Comparison of ENCODE assay signal across 16 cellular contexts in the genomic region with DNA sequence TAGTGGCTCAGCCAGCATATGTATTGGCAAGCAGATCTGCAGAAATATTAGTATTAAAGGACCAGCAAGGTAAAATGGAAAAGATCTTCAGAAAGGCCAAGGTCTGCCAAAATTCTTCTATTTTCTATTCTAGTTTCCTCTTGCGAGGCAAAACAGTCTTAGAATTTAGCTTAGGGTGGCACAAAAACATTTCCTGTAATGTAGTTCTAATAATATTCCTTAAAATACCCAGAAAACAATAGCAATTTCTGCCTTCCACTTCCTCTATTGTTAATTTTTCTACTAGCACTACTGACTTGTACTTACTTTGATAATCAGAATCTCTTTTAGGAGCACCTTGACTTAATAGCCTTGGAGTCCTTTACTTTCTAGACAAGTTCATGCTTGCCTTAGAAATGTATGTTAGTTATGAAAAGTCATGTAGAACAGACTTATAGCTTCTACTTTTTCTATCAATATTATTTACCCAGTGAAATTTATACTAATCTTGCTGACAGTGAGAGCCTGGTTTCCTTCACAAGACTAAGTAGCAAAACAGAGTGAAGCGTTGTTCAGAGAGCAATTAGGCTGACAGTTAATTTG. TPM values are rescaled to one million over a fixed set of nuclear protein-coding genes. Genes with fewer than 3 reads are reported as not detected.
DNase-seq lines count a peak whose midpoint lies in the region; ATAC-seq and TF ChIP-seq lines count a peak whose summit lies in the region.
"Had no signal": no experiment of that assay in that cellular context is flagged by ENCODE, and none has a peak within 500 bp of the region (broad histone marks: within the 10 kb centered on the region; RNA-seq: fewer than 3 reads in every experiment).

No MANE protein-coding gene starts in this region.

- no peaks in the 10 kb centered on the region for H3K9me3 ChIP-seq in IMR-90 (ENCODE audit: control insufficient read depth, insufficient read depth, low read length)
- no peaks in the 10 kb centered on the region for H3K9me3 ChIP-seq in mammary epithelial cell (replicated peaks; ENCODE audit: insufficient read depth, low read length)
- H3K9me3 ChIP-seq in right atrium auricular region, result no peaks in the 10 kb centered on the region
- no peaks in the 10 kb centered on the region for H3K9me3 ChIP-seq in stomach

- no peak overlapping the region for H3K4ac ChIP-seq in IMR-90 (ENCODE audit: low read depth, low read length)

- H4K8ac ChIP-seq in IMR-90 (ENCODE audit: low read depth in 2 of 2, low read length in 2 of 2), result no peak overlapping the region

- H3K27ac ChIP-seq in IMR-90 (ENCODE audit: insufficient read depth, low read length) (no peak overlapping the region), mammary epithelial cell (ENCODE audit: insufficient read depth, low read depth, low read length) (no peak overlapping the region), right atrium auricular region (peak overlapping the region; percentile 33 to 60), stomach (peak overlapping the region in 4 of 5 donors; percentile 31 to 67 (median 53))
- H3K27ac ChIP-seq: BLaER1, parathyroid adenoma, SK-N-MC, WERI-Rb-1 had no signal

- H3K4me3 ChIP-seq in IMR-90 (ENCODE audit: insufficient read depth, low read depth, low read length) (no peak overlapping the region), mammary epithelial cell (replicated peaks in 1 of 3; ENCODE audit: insufficient read depth in 1 of 3, low read depth in 2 of 3, low read length in 3 of 3) (peak overlapping the region in 2 of 3 experiments; percentile 4 to 18), right atrium auricular region (no peak overlapping the region), stomach (no peak overlapping the region)
- H3K4me3 ChIP-seq: BLaER1, SK-N-MC had no signal

- no peak overlapping the region for H2BK20ac ChIP-seq in IMR-90 (ENCODE audit: low read depth, low read length)

- BruUV-seq in IMR-90 (replicated peaks; lab: Mats Ljungman, UMichigan), result TSS peak; percentile 10
- BruUV-seq in mammary epithelial cell (replicated peaks; lab: Mats Ljungman, UMichigan), result no TSS peak

- H3K27ac Mint-ChIP-seq in stimulated activated effector memory CD8-positive, alpha-beta T cell treated with anti-CD3 and anti-CD28 coated beads, Interleukin-12 subunit alpha, Interleukin-12 subunit beta, amount 100 ng/mL, for 72 hours, result no peak overlapping the region
- H3K27ac Mint-ChIP-seq: activated naive CD8-positive, alpha-beta T cell treated with anti-CD3 and anti-CD28 coated beads, Interleukin-2, amount 10 ng/mL, durations not matched to agents 7 days and 5 days had no signal

- H3K56ac ChIP-seq in IMR-90 (ENCODE audit: extremely low read depth, insufficient read depth, low read length), result no peak overlapping the region

- peaks cover 10 to 16% of the 10 kb centered on the region in 2 experiments for H3K79me1 ChIP-seq in IMR-90 (ENCODE audit: low read depth in 1 of 2, low read length in 2 of 2)

- TF ChIP-seq RAD21 in IMR-90 (IDR thresholded peaks at IDR 0.05; ENCODE audit: low read length), result no peak

- TF ChIP-seq CTCF in IMR-90 (conservative IDR thresholded peaks at IDR 0.05; ENCODE audit: low read depth, low read length) (no peak), mammary epithelial cell (conservative IDR thresholded peaks at IDR 0.05 in 1 of 2, IDR thresholded peaks at IDR 0.05 in 1 of 2; ENCODE audit: extremely low read depth in 1 of 2, insufficient read depth in 1 of 2, low read depth in 1 of 2, low read length in 2 of 2) (no peak), right atrium auricular region (IDR thresholded peaks at IDR 0.05) (no peak), stomach (IDR thresholded peaks at IDR 0.05) (no peak), GM20000 (IDR thresholded peaks at IDR 0.05; ENCODE audit: extremely low read depth, missing control alignments) (no peak)

- DNase-seq in IMR-90, result no peak
- DNase-seq in mammary epithelial cell, result no peak
- DNase-seq in right atrium auricular region (ENCODE audit: low spot score), result no peak
- DNase-seq in stomach, result no peak
- no peak for DNase-seq in stimulated activated effector memory CD8-positive, alpha-beta T cell treated with anti-CD3 and anti-CD28 coated beads, Interleukin-12 subunit alpha, Interleukin-12 subunit beta, amount 100 ng/mL, for 72 hours (ENCODE audit: low spot score in 2 of 2)
- DNase-seq in HuH-7 (ENCODE audit: low spot score), result no peak
- no peak for DNase-seq in GM20000 (ENCODE audit: low spot score)
- DNase-seq: activated CD8-positive, alpha-beta memory T cell treated with anti-CD3 and anti-CD28 coated beads, Interleukin-2, amount 50 U/mL, for 4 hours; activated naive CD8-positive, alpha-beta T cell treated with anti-CD3 and anti-CD28 coated beads, Interleukin-2, amount 10 ng/mL, durations not matched to agents 7 days and 5 days; EL; MV-4-11; WERI-Rb-1 had no signal

- no peaks in the 10 kb centered on the region for H3K9me3 Mint-ChIP-seq in stimulated activated effector memory CD8-positive, alpha-beta T cell treated with anti-CD3 and anti-CD28 coated beads, Interleukin-12 subunit alpha, Interleukin-12 subunit beta, amount 100 ng/mL, for 72 hours

- intact Hi-C loops in IMR-90 (cut with micrococcal nuclease), result no loop called here
- intact Hi-C loops in mammary epithelial cell (cut with micrococcal nuclease), result no loop called here
- intact Hi-C loops in stomach (cut with DNase I; ENCODE audit: low total_unique reads), result no loop called here

- POLR2A ChIA-PET in IMR-90 (lab: Charles Lee; ENCODE audit: unreplicated experiment), result interaction anchor here (0.6 kb wide), 1 partner anchor 96 kb away, joined by 3 read pairs; no protein-coding TSS in a partner anchor

- no peak overlapping the region for H3K23ac ChIP-seq in IMR-90 (ENCODE audit: low read depth, low read length)

- H3K14ac ChIP-seq in IMR-90 (replicated peaks; ENCODE audit: low read depth, low read length), result no peak overlapping the region

- no peaks in the 10 kb centered on the region for H3K9me1 ChIP-seq in IMR-90 (ENCODE audit: insufficient read depth, low read length)

- no peak overlapping the region for H2BK5ac ChIP-seq in IMR-90 (ENCODE audit: low read depth, low read length, poor library complexity, severe bottlenecking)

- no peak overlapping the region for H2AK5ac ChIP-seq in IMR-90 (ENCODE audit: low read depth, low read length)

- H2AK9ac ChIP-seq in IMR-90 (replicated peaks; ENCODE audit: low read depth, low read length, poor library complexity), result no peak overlapping the region

- H4K5ac ChIP-seq in IMR-90 (ENCODE audit: low read depth, low read length), result no peak overlapping the region

- H3K4me3 Mint-ChIP-seq in stimulated activated effector memory CD8-positive, alpha-beta T cell treated with anti-CD3 and anti-CD28 coated beads, Interleukin-12 subunit alpha, Interleukin-12 subunit beta, amount 100 ng/mL, for 72 hours, result no peak overlapping the region
- H3K4me3 Mint-ChIP-seq: activated naive CD8-positive, alpha-beta T cell treated with anti-CD3 and anti-CD28 coated beads, Interleukin-2, amount 10 ng/mL, durations not matched to agents 7 days and 5 days had no signal

- CTCF ChIA-PET in IMR-90 (lab: Yijun Ruan, JAX) (interaction anchor here (0.6 kb wide), 1 partner anchor 105 kb away, joined by 3 read pairs; no protein-coding TSS in a partner anchor), mammary epithelial cell (lab: Charles Lee; ENCODE audit: low non-redundant PET) (no interaction called here)

- H3K4me1 Mint-ChIP-seq in stimulated activated effector memory CD8-positive, alpha-beta T cell treated with anti-CD3 and anti-CD28 coated beads, Interleukin-12 subunit alpha, Interleukin-12 subunit beta, amount 100 ng/mL, for 72 hours, result peaks cover 13% of the 10 kb centered on the region

- 0 out of 2 replicates have a peak, but pooled peaks cover 2% of the 10 kb centered on the region for H3K36me3 ChIP-seq in IMR-90 (ENCODE audit: control insufficient read depth, insufficient read depth, low read length)
- H3K36me3 ChIP-seq in mammary epithelial cell (ENCODE audit: insufficient read depth, low read length), result peaks cover 1% of the 10 kb centered on the region
- H3K36me3 ChIP-seq in right atrium auricular region, result no peaks in the 10 kb centered on the region
- no peaks in the 10 kb centered on the region for H3K36me3 ChIP-seq in stomach
- H3K36me3 ChIP-seq: WERI-Rb-1 had no signal

- no peak overlapping the region for H2AFZ ChIP-seq in IMR-90 (replicated peaks; ENCODE audit: low read length, poor library complexity)
- no peak overlapping the region for H2AFZ ChIP-seq in mammary epithelial cell (ENCODE audit: low read depth, low read length)
- H2AFZ ChIP-seq: parathyroid adenoma had no signal

- H3K18ac ChIP-seq in IMR-90 (ENCODE audit: low read depth, low read length), result no peak overlapping the region

- in situ Hi-C loops in IMR-90 (cut with MboI; ENCODE audit: low sequenced_read_pairs) (no loop called here), mammary epithelial cell (cut with MboI; ENCODE audit: low sequenced_read_pairs in 2 of 2) (no loop called here)

- H3K36me3 Mint-ChIP-seq in stimulated activated effector memory CD8-positive, alpha-beta T cell treated with anti-CD3 and anti-CD28 coated beads, Interleukin-12 subunit alpha, Interleukin-12 subunit beta, amount 100 ng/mL, for 72 hours, result no peaks in the 10 kb centered on the region

- ATAC-seq in IMR-90 (ENCODE audit: low read depth) (no peak; the same call in 1 of the 2 replicates), GM18909 (IDR thresholded peaks at IDR 0.05; ENCODE audit: poor library complexity, unreplicated experiment) (no peak)
- ATAC-seq in stimulated activated effector memory CD8-positive, alpha-beta T cell treated with anti-CD3 and anti-CD28 coated beads, Interleukin-12 subunit alpha, Interleukin-12 subunit beta, amount 100 ng/mL, for 72 hours, result no peak

- H3K27me3 ChIP-seq in IMR-90 (ENCODE audit: control insufficient read depth, insufficient read depth, low read length) (no peaks in the 10 kb centered on the region), mammary epithelial cell (ENCODE audit: insufficient read depth, low read length) (no peaks in the 10 kb centered on the region), right atrium auricular region (no peaks in the 10 kb centered on the region), stomach (no peaks in the 10 kb centered on the region)
- H3K27me3 ChIP-seq: BLaER1 had no signal

- no peak for TF ChIP-seq EP300 in stomach (IDR thresholded peaks at IDR 0.05)

- dilution Hi-C loops in IMR-90 (cut with HindIII; ENCODE audit: low sequenced_read_pairs, unreplicated experiment) (no loop called here), mammary epithelial cell (cut with HindIII; ENCODE audit: low sequenced_read_pairs) (no loop called here)

- no CpG with 5 or more reads among the region's 2 CpGs for WGBS in IMR-90 (ENCODE audit: extremely low coverage in 2 of 2, insufficient read length in 1 of 2), 2 experiments
- WGBS in mammary epithelial cell (ENCODE audit: low coverage, missing lambda C conversion rate), result 100% methylated on average over 2 of the region's 2 CpGs
- WGBS in stomach, 5 donors, result 62 to 70% (median 63%) methylated on average over 2 of the region's 2 CpGs

- H2BK15ac ChIP-seq in IMR-90 (ENCODE audit: low read depth, low read length), result no peak overlapping the region

- H3K9ac ChIP-seq in IMR-90 (ENCODE audit: low read depth, low read length) (no peak overlapping the region), mammary epithelial cell (ENCODE audit: insufficient read depth, low read length) (no peak overlapping the region)
- H3K9ac ChIP-seq: BLaER1, parathyroid adenoma had no signal

- H4K91ac ChIP-seq in IMR-90 (ENCODE audit: insufficient read depth, low read depth, low read length), result no peak overlapping the region

- TF ChIP-seq POLR2A in IMR-90 (IDR thresholded peaks at IDR 0.05; ENCODE audit: low read depth, low read length) (no peak), stomach (IDR thresholded peaks at IDR 0.05) (no peak)

- peaks cover 9% of the 10 kb centered on the region for H3K79me2 ChIP-seq in mammary epithelial cell (ENCODE audit: insufficient read depth, low read length)
- H3K79me2 ChIP-seq: parathyroid adenoma had no signal

- no peaks in the 10 kb centered on the region; the same call in 1 of the 2 replicates for H4K20me1 ChIP-seq in IMR-90 (ENCODE audit: insufficient read depth, low read length)
- H4K20me1 ChIP-seq in mammary epithelial cell (ENCODE audit: insufficient read depth, low read length), result no peaks in the 10 kb centered on the region
- H4K20me1 ChIP-seq: BLaER1 had no signal

- H3K4me1 ChIP-seq in IMR-90 (ENCODE audit: control insufficient read depth, insufficient read depth, low read length), result peaks cover 3% of the 10 kb centered on the region; the same call in 1 of the 2 replicates
- peaks cover 15% of the 10 kb centered on the region for H3K4me1 ChIP-seq in mammary epithelial cell (ENCODE audit: insufficient read depth, low read length)
- H3K4me1 ChIP-seq in right atrium auricular region, result peaks cover 0 to 32% of the 10 kb centered on the region in 2 donors
- peaks cover 8 to 54% (median 31%) of the 10 kb centered on the region in 4 donors for H3K4me1 ChIP-seq in stomach

- H3K4me2 ChIP-seq in IMR-90 (ENCODE audit: low read depth, low read length), result no peak overlapping the region
- H3K4me2 ChIP-seq in mammary epithelial cell (ENCODE audit: insufficient read depth, low read depth, low read length), result peak overlapping the region; percentile 52
- H3K4me2 ChIP-seq: BLaER1 had no signal

- no peak overlapping the region for H2BK120ac ChIP-seq in IMR-90 (ENCODE audit: low read depth, low read length)

RNA-seq across cellular contexts. Expression of gene LPAR6, which starts 23.8 kb away (rescaled TPM):
- total RNA-seq in IMR-90 (2012; rRNA removed), result 1.4 and 4.4 TPM in 2 replicates
- 0.99 and 2.0 TPM in 2 replicates for polyA plus RNA-seq in IMR-90 (2012; rRNA removed)
- polyA plus RNA-seq in IMR-90 (2012; cell fraction: cytosol; rRNA removed), result 0.14 and 0.45 TPM in 2 replicates
- 0.04 and 1.5 TPM in 2 replicates for polyA plus RNA-seq in IMR-90 (2012; cell fraction: nucleus; rRNA removed; ENCODE audit: low replicate concordance)
- total RNA-seq in mammary epithelial cell, result 10 to 100 TPM in 1 of 2 donors, 1 to 10 TPM in 1; 7.9 to 17.2 TPM
- polyA plus RNA-seq in mammary epithelial cell, result 2.9 TPM
- 1.0 TPM for polyA minus RNA-seq in mammary epithelial cell
- total RNA-seq in right atrium auricular region, result 1 to 10 TPM; 6.1 to 9.3 TPM
- 10 to 100 TPM in 3 of 5 donors, 1 to 10 TPM in 2; 1.4 to 74.1 (median 16.1) TPM for total RNA-seq in stomach
- 100 to 1,000 TPM in 1 of 3 donors, 1 to 10 TPM in 2; 5.5 to 104 (median 7.6) TPM for polyA plus RNA-seq in stomach

Comparison
In these comparisons a context has a peak if more than half of its experiments do, and no peak if none do; other contexts are left out.
1. H3K27ac ChIP-seq: peak in right atrium auricular region (2 of 2) and stomach (4 of 5); none in IMR-90 (single experiment) and mammary epithelial cell (single experiment).
2. H3K4me3 ChIP-seq: peak in mammary epithelial cell (2 of 3); none in IMR-90 (single experiment), right atrium auricular region (0 of 2) and stomach (0 of 4).